ENCODE assay signal across 20 cellular contexts in the genomic region with DNA sequence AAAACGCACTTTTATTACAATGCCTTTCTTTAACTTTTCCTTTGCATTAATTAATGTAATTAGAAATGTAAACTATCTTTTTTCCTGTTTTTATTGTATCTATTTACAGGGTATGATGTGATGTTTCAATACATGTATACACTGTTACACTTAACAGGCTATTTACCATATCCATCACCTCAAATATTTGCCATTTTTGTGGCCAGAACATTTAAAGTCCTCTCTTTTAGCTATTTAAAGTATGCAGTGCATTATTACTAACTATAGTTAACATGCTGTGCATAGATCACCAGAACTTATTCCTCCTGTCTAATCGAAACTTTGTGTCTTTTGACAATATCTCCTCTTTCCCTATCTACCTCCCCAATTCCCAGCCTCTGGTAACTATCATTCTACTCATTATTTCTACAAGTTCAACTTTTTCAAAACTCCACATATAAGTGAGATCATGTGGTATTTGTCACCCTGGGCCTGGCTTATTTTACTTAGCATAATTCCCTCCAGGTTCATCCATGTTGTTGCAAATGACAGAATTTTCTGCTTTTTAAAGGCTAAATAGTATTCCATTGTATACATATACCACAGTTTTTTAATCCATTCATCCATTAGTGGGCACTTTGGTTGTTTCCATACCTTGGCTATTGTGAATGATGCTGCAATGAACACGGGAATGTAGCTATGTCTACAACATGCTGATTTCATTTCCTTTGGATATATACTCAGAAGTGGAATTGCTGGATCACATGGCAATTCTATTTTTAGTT. TPM values are rescaled to one million over a fixed set of nuclear protein-coding genes. Genes with fewer than 3 reads are reported as not detected.
A peak's percentile ranks its signal among the peaks of the same experiment; 100 is the strongest.
DNase-seq lines count a peak whose midpoint lies in the region; ATAC-seq and TF ChIP-seq lines count a peak whose summit lies in the region.
"Had no signal": no experiment of that assay in that cellular context is flagged by ENCODE, and none has a peak within 500 bp of the region (broad histone marks: within the 10 kb centered on the region; RNA-seq: fewer than 3 reads in every experiment).

No MANE protein-coding gene starts in this region.

- H3K27ac ChIP-seq in caudate nucleus (ENCODE audit: low read depth, low read length) (peak overlapping the region; percentile 88), trophoblast cell (ENCODE audit: low read depth, low read length) (no peak overlapping the region)
- H3K27ac ChIP-seq: KMS-11 had no signal

- H2BK120ac ChIP-seq in trophoblast cell (ENCODE audit: insufficient read depth, low read length, poor library complexity) = no peak overlapping the region

- TF ChIP-seq CTCF in AG10803 (conservative IDR thresholded peaks at IDR 0.05; ENCODE audit: low read length) (no peak), osteocyte (IDR thresholded peaks at IDR 0.05) (no peak)

- no peak overlapping the region for H3K4ac ChIP-seq in trophoblast cell (ENCODE audit: low read depth, low read length)

- H3K36me3 Mint-ChIP-seq in osteocyte (ENCODE audit: unreplicated experiment) = peaks cover 3% of the 10 kb centered on the region
- H3K36me3 Mint-ChIP-seq: CD4-positive, CD25-positive, alpha-beta regulatory T cell had no signal

- H3K9me3 ChIP-seq in trophoblast cell (ENCODE audit: insufficient read depth, low read depth, low read length) = no peaks in the 10 kb centered on the region

- H3K14ac ChIP-seq in trophoblast cell (ENCODE audit: low read length) = no peak overlapping the region

- H4K12ac ChIP-seq in trophoblast cell (ENCODE audit: low read depth, low read length) = no peak overlapping the region

- H2BK12ac ChIP-seq in trophoblast cell (ENCODE audit: low read length) = no peak overlapping the region

- no peak overlapping the region for H4K91ac ChIP-seq in trophoblast cell (ENCODE audit: low read depth, low read length)

- no peak overlapping the region for H2AK5ac ChIP-seq in trophoblast cell (ENCODE audit: low read length)

- no peak for ATAC-seq in Right ventricle myocardium inferior
- ATAC-seq: GM23338 had no signal

- no peak overlapping the region for H3K4me3 Mint-ChIP-seq in osteocyte (ENCODE audit: unreplicated experiment)
- H3K4me3 Mint-ChIP-seq: CD4-positive, CD25-positive, alpha-beta regulatory T cell; GM23338 had no signal

- 90% methylated on average over 1 of the region's 3 CpGs for WGBS in trophoblast cell (ENCODE audit: extremely low coverage, insufficient coverage, insufficient read length)

- H3K27ac Mint-ChIP-seq in osteocyte (ENCODE audit: unreplicated experiment) = peak overlapping the region; percentile 37
- H3K27ac Mint-ChIP-seq: CD4-positive, CD25-positive, alpha-beta regulatory T cell; GM23338 had no signal

- peaks cover 1% of the 10 kb centered on the region for H3K79me1 ChIP-seq in trophoblast cell (ENCODE audit: low read length)

- H3K79me2 ChIP-seq in trophoblast cell (ENCODE audit: control insufficient read depth, insufficient read depth, low read length, poor library complexity) = no peaks in the 10 kb centered on the region

- H3K9me3 Mint-ChIP-seq in osteocyte (ENCODE audit: unreplicated experiment) = peaks cover 7% of the 10 kb centered on the region
- H3K9me3 Mint-ChIP-seq: GM23338 had no signal

- intact Hi-C loops in Right ventricle myocardium inferior (cut with DNase I) = loop anchor here (5.0 kb wide), 1 partner anchor 260 kb away; the partner anchor contains the start of gene LPAR1

- H3K27me3 ChIP-seq in trophoblast cell (ENCODE audit: insufficient read depth, low read length) = no peaks in the 10 kb centered on the region
- H3K27me3 ChIP-seq: MG63 had no signal

- H3K9ac ChIP-seq in trophoblast cell (ENCODE audit: low read length) = no peak overlapping the region
- H3K9ac ChIP-seq: KMS-11 had no signal

- no peak overlapping the region for H3K23ac ChIP-seq in trophoblast cell (ENCODE audit: low read length)

- no peaks in the 10 kb centered on the region for H3K27me3 Mint-ChIP-seq in osteocyte (ENCODE audit: unreplicated experiment)

- H2AFZ ChIP-seq in trophoblast cell (ENCODE audit: insufficient read depth, low read length, poor library complexity) = no peak overlapping the region
- H2AFZ ChIP-seq: GM23338 had no signal

- H4K8ac ChIP-seq in trophoblast cell (ENCODE audit: low read depth, low read length) = no peak overlapping the region

- no peak overlapping the region for H3K4me2 ChIP-seq in trophoblast cell (ENCODE audit: low read length)
- H3K4me2 ChIP-seq: GM23338, KMS-11 had no signal

- H3K18ac ChIP-seq in trophoblast cell (ENCODE audit: low read length) = no peak overlapping the region

- no peak overlapping the region for H3K4me3 ChIP-seq in AG10803 (ENCODE audit: low read length)
- no peak overlapping the region for H3K4me3 ChIP-seq in trophoblast cell (ENCODE audit: low read depth, low read length)
- H3K4me3 ChIP-seq: GM23338, MG63 had no signal

- DNase-seq in AG10803 (ENCODE audit: low read depth) = peak; percentile 44
- peak; percentile 4 for DNase-seq in NCI-H226
- DNase-seq in caudate nucleus (lab: John Stamatoyannopoulos, UW) = no peak
- DNase-seq in osteocyte (ENCODE audit: extremely low spot score, unreplicated experiment) = no peak
- DNase-seq in kidney tubule cell (ENCODE audit: low spot score) = no peak
- no peak for DNase-seq in NCI-H2196 treated with DMSO at 0.1 percent for 48 hours (lab: John Stamatoyannopoulos, UW; ENCODE audit: unreplicated experiment)
- no peak for DNase-seq in Right ventricle myocardium inferior (ENCODE audit: missing footprints)
- no peak for DNase-seq in trophoblast cell
- DNase-seq: Calu3; CD4-positive, CD25-positive, alpha-beta regulatory T cell; DMS79 treated with DMSO at 0.1 percent for 48 hours; MG63; NCI-H1105; NCI-H187; NCI-H774; SHP77 had no signal

- no peaks in the 10 kb centered on the region for H3K4me1 ChIP-seq in trophoblast cell (ENCODE audit: control insufficient read depth in 1 of 2, insufficient read depth in 2 of 2, low read length in 2 of 2)

- H3K4me1 Mint-ChIP-seq in osteocyte (ENCODE audit: unreplicated experiment) = peaks cover 27% of the 10 kb centered on the region
- H3K4me1 Mint-ChIP-seq: CD4-positive, CD25-positive, alpha-beta regulatory T cell had no signal

- no peak overlapping the region for H2BK5ac ChIP-seq in trophoblast cell (ENCODE audit: low read depth, low read length, poor library complexity)

- no peaks in the 10 kb centered on the region for H3K36me3 ChIP-seq in trophoblast cell (ENCODE audit: control insufficient read depth in 1 of 2, insufficient read depth in 2 of 2, low read length in 2 of 2)

RNA-seq across cellular contexts. Expression of gene OR2K2, which starts 32.8 kb away (rescaled TPM):
- total RNA-seq in osteocyte (not detected in 2 replicates), Right ventricle myocardium inferior (not detected)
- polyA plus RNA-seq in trophoblast cell (2013) = not detected in 2 replicates
- total RNA-seq: A172; Calu3; CD4-positive, CD25-positive, alpha-beta regulatory T cell; GM23338; NCI-H460 had no signal
- polyA plus RNA-seq: CD4-positive, CD25-positive, alpha-beta regulatory T cell; GM23338 had no signal

Comparison
In these comparisons a context has a peak if more than half of its experiments do, and no peak if none do; other contexts are left out.
1. DNase-seq: peak in AG10803 (single experiment) and NCI-H226 (single experiment); none in caudate nucleus (0 of 61), osteocyte (single experiment), kidney tubule cell (single experiment), NCI-H2196 treated with DMSO at 0.1 percent for 48 hours (single experiment), Right ventricle myocardium inferior (single experiment) and trophoblast cell (0 of 2).